In the genomic region with DNA sequence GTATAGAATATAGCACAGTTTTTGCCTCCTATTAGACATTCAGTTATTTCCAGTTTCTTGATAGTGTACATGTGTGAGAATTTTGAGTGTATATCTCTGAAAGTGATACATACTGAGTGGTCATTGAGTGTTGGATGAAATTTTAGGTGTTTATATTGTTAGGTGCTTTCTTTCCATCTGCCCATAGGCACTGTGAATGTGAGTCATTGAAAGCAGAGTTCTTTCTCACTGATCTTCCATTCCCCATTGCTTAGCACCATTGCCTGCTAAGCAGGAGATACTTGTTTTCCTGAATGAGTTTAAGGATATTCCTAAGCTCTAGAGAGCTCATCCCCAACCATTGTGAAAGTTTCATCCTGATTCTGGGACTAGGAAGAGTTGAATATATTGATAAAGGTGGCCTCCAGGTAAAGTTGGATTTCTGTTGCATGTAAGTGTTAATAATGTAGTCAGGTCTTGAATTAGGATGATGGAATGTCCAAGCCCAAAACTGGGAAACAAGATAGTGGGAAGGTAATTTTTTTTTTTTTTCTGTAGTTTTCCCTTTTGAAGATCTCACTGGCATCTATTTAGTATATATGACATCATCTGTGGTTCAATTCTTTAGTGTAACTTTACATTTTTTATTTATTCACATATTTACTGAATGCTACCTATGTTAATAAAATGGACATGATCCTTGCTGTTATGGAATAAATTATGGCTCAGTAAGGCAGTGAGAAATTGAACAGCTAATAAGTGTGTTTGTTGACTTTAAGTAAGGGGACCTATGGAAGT, we compare ENCODE assay signal across 1 cellular context.
TF ChIP-seq lines count a peak whose summit lies in the region.

No MANE protein-coding gene starts in this region.

TF ChIP-seq in endothelial cell of umbilical vein, 7 proteins besides CTCF, POLR2A, EP300 and RAD21:
- TF ChIP-seq FOS (IDR thresholded peaks at IDR 0.05; ENCODE audit: borderline replicate concordance, insufficient read depth, low read length) (no peak), GATA2 (IDR thresholded peaks at IDR 0.05; ENCODE audit: insufficient read depth, insufficient read length, low read depth, low read length) (no peak), POLR2AphosphoS5 (IDR thresholded peaks at IDR 0.05; ENCODE audit: insufficient read depth, low read depth, low read length) (no peak), MYC (IDR thresholded peaks at IDR 0.05; ENCODE audit: low read depth, low read length) (no peak), EZH2 (IDR thresholded peaks at IDR 0.05; ENCODE audit: borderline replicate concordance, low read depth, low read length, severe bottlenecking) (no peak), JUN (IDR thresholded peaks at IDR 0.05; ENCODE audit: borderline replicate concordance, insufficient read depth, insufficient read length, low read depth) (no peak)
- TF ChIP-seq, protein P1, sequence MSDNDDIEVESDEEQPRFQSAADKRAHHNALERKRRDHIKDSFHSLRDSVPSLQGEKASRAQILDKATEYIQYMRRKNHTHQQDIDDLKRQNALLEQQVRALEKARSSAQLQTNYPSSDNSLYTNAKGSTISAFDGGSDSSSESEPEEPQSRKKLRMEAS (IDR thresholded peaks at IDR 0.05; ENCODE audit: insufficient read depth, insufficient read length) = no peak
